In genomic region chr6:111484655-111484974, GRCh38 we compare ENCODE assay signal across 8 cellular contexts. TPM values are rescaled to one million over a fixed set of nuclear protein-coding genes. Genes with fewer than 3 reads are reported as not detected.
A peak's percentile ranks its signal among the peaks of the same experiment; 100 is the strongest.
DNase-seq lines count a peak whose midpoint lies in the region; ATAC-seq and TF ChIP-seq lines count a peak whose summit lies in the region.

No MANE protein-coding gene starts in this region.

- no peak for TF ChIP-seq POLR2A in thyroid gland (IDR thresholded peaks at IDR 0.05)

- peaks cover 4% of the 10 kb centered on the region; the same call in 1 of the 2 replicates for H3K9me3 ChIP-seq in HUES64 (ENCODE audit: insufficient read depth, low read depth, low read length)
- H3K9me3 ChIP-seq in thyroid gland, result no peaks in the 10 kb centered on the region

- peak overlapping the region; percentile 97 for H3K27ac Mint-ChIP-seq in activated naive CD8-positive, alpha-beta T cell treated with anti-CD3 and anti-CD28 coated beads for 36 hours

- H3K27me3 Mint-ChIP-seq in activated naive CD8-positive, alpha-beta T cell treated with anti-CD3 and anti-CD28 coated beads for 36 hours, result no peaks in the 10 kb centered on the region

- no peak for ATAC-seq in HG03045 (IDR thresholded peaks at IDR 0.05; ENCODE audit: unreplicated experiment)

- H3K4me1 ChIP-seq in HUES64 (ENCODE audit: insufficient read depth, low read length) (peaks cover 26% of the 10 kb centered on the region; the same call in 1 of the 2 replicates), thyroid gland (peaks cover 15 to 20% of the 10 kb centered on the region in 2 donors)

- peaks cover 2% of the 10 kb centered on the region for H3K9me3 Mint-ChIP-seq in activated naive CD8-positive, alpha-beta T cell treated with anti-CD3 and anti-CD28 coated beads for 36 hours

- POLR2A ChIA-PET in BJ (lab: Charles Lee), result interaction anchor here (0.6 to 0.9 kb wide), 3 partner anchors 91 to 220 kb away, joined by 3 to 4 read pairs (median 4); no protein-coding TSS in a partner anchor

- H3K36me3 ChIP-seq in BJ (ENCODE audit: control insufficient read depth, insufficient read depth, low read length) (no peaks in the 10 kb centered on the region), HUES64 (ENCODE audit: insufficient read depth, low read length) (peaks cover 17% of the 10 kb centered on the region), thyroid gland (no peaks in the 10 kb centered on the region)

- H3K4me3 ChIP-seq in BJ (ENCODE audit: low read depth, low read length) (peak overlapping the region; percentile 72), HUES64 (ENCODE audit: low read length) (peak overlapping the region; percentile 95), thyroid gland (replicated peaks in 1 of 3) (peak overlapping the region in 2 of 3 donors; percentile 86 to 92)

- H3K9ac ChIP-seq in HUES64 (ENCODE audit: low read depth, low read length), result peak overlapping the region; percentile 97

- H3K4me1 Mint-ChIP-seq in activated naive CD8-positive, alpha-beta T cell treated with anti-CD3 and anti-CD28 coated beads for 36 hours, result peaks cover 31% of the 10 kb centered on the region

- H3K4me3 Mint-ChIP-seq in activated naive CD8-positive, alpha-beta T cell treated with anti-CD3 and anti-CD28 coated beads for 36 hours, result peak overlapping the region; percentile 97

- CTCF ChIA-PET in BJ (lab: Yijun Ruan, JAX), result interaction anchor here (0.6 to 1.1 kb wide), 4 partner anchors 37 to 192 kb away, joined by 3 to 5 read pairs (median 4); no protein-coding TSS in a partner anchor

- no peak for DNase-seq in BJ (ENCODE audit: low read depth)
- no peak for DNase-seq in activated naive CD8-positive, alpha-beta T cell treated with anti-CD3 and anti-CD28 coated beads for 36 hours
- DNase-seq in kidney tubule cell (ENCODE audit: low spot score), result peak; percentile 43
- DNase-seq in thyroid gland, result peak; percentile 25 to 26
- DNase-seq in activated effector memory CD4-positive, alpha-beta T cell treated with anti-CD3 and anti-CD28 coated beads, Interleukin-2, amount 50 U/mL, for 16 hours, result no peak
- DNase-seq in activated CD4-positive, alpha-beta T cell treated with anti-CD3 and anti-CD28 coated beads, Interleukin-2, amount 50 U/mL, for 1 hour, result no peak

- H3K27me3 ChIP-seq in BJ (ENCODE audit: control insufficient read depth, insufficient read depth, low read length) (no peaks in the 10 kb centered on the region), HUES64 (ENCODE audit: insufficient read depth, low read length) (peaks cover 26% of the 10 kb centered on the region), thyroid gland (no peaks in the 10 kb centered on the region)

- WGBS in HUES64, result 33% methylated on average over 7 of the region's 7 CpGs
- 14% methylated on average over 7 of the region's 7 CpGs for WGBS in thyroid gland, 2 donors

- intact Hi-C loops in thyroid gland (cut with DNase I), result loop anchor here (5.0 to 10.0 kb wide), 2 partner anchors 68 to 120 kb away; partner anchors contain the start of gene TRAF3IP2

- TF ChIP-seq CTCF in BJ (IDR thresholded peaks at IDR 0.05; ENCODE audit: insufficient read depth, low read depth, low read length), result no peak
- no peak for TF ChIP-seq CTCF in thyroid gland (IDR thresholded peaks at IDR 0.05)

- H3K36me3 Mint-ChIP-seq in activated naive CD8-positive, alpha-beta T cell treated with anti-CD3 and anti-CD28 coated beads for 36 hours, result peaks cover 36% of the 10 kb centered on the region

- H3K27ac ChIP-seq in HUES64 (ENCODE audit: low read depth, low read length) (peak overlapping the region; percentile 99), thyroid gland (peak overlapping the region; percentile 98 to 99 (median 99))

RNA-seq across cellular contexts. Expression of gene REV3L, which starts 1.6 kb away (rescaled TPM):
- polyA plus RNA-seq in BJ (2011; rRNA removed), result 19.1 and 33.1 TPM in 2 replicates
- polyA minus RNA-seq in BJ (2011; rRNA and poly(A)+ RNA removed), result 29.6 and 31.5 TPM in 2 replicates
- 6.4 TPM for polyA plus RNA-seq in HUES64 (2013, experiment 1 of 2)
- polyA plus RNA-seq in HUES64 (2013, experiment 2 of 2), result 4.5 TPM
- total RNA-seq in activated naive CD8-positive, alpha-beta T cell treated with anti-CD3 and anti-CD28 coated beads for 36 hours, result 10 to 100 TPM; 17.0 TPM
- total RNA-seq in thyroid gland, result 10 to 100 TPM; 38.2 to 73.5 (median 60.0) TPM

Comparison
In these comparisons a context has a peak if more than half of its experiments do, and no peak if none do; other contexts are left out.
1. DNase-seq: peak in kidney tubule cell (single experiment) and thyroid gland (2 of 2); none in BJ (single experiment), activated naive CD8-positive, alpha-beta T cell treated with anti-CD3 and anti-CD28 coated beads for 36 hours (single experiment), activated effector memory CD4-positive, alpha-beta T cell treated with anti-CD3 and anti-CD28 coated beads, Interleukin-2, amount 50 U/mL, for 16 hours (single experiment) and activated CD4-positive, alpha-beta T cell treated with anti-CD3 and anti-CD28 coated beads, Interleukin-2, amount 50 U/mL, for 1 hour (single experiment).
2. Peak in every context shown above with its lines, with median percentiles within 50 percentile points of each other: H3K4me3 ChIP-seq.